16 cellular contexts compared by ENCODE assay signal in the genomic region with DNA sequence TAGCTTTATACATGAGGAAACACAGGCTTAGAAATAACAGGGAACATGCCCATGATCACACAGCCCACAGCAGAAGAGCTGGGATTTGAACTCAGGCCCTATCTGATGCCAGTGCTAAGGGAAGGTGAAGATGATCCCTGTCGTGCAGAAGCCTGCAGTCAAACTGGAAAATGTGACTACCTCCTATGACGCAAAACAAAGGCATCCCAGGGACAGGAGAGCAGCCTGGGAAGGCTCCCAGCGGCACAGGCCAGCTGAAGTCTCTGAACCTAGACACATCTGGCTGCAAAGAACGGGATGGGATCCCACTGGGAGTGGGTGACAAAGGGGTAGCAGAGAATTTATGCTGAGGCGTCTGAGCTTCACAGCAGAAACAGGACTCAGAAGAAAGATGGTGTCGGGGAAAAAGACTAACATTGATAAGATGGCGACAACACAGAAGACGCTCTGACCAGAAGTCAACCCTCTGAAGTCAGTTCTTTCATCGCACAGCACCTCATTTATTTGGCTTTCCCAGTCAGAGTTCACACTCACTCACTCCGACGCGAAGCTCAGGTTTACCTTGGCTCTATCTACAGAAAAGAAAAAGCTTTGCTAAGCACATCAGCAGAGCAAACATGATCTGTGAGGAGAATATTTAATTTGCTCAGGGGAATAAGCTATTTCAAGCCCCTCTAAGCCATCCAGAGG.
DNase-seq lines count a peak whose midpoint lies in the region; ATAC-seq and TF ChIP-seq lines count a peak whose summit lies in the region.
"Had no signal": no experiment of that assay in that cellular context is flagged by ENCODE, and none has a peak within 500 bp of the region (broad histone marks: within the 10 kb centered on the region; RNA-seq: fewer than 3 reads in every experiment).

No MANE protein-coding gene starts in this region.

- no peak for TF ChIP-seq RAD21 in IMR-90 (IDR thresholded peaks at IDR 0.05; ENCODE audit: low read length)

- H3K4me3 ChIP-seq in IMR-90 (ENCODE audit: insufficient read depth, low read depth, low read length) (no peak overlapping the region), endodermal cell (ENCODE audit: low read length) (no peak overlapping the region)
- H3K4me3 ChIP-seq: HAP-1 had no signal

- peak; percentile 67 for ATAC-seq in IMR-90 (ENCODE audit: low read depth)
- no peak for ATAC-seq in HG02973 (IDR thresholded peaks at IDR 0.05; ENCODE audit: unreplicated experiment)
- ATAC-seq in HG02885 (IDR thresholded peaks at IDR 0.05; ENCODE audit: poor library complexity, unreplicated experiment) = no peak
- no peak for ATAC-seq in stimulated activated memory B cell treated with anti-CD40 and anti-IgM and Interleukin-4, amounts not matched to agents 10 μg/mL and 1 μg/mL and 100 μg/mL, for 72 hours

- H4K20me1 ChIP-seq in IMR-90 (ENCODE audit: insufficient read depth, low read length) = no peaks in the 10 kb centered on the region

- H2BK120ac ChIP-seq in IMR-90 (ENCODE audit: low read depth, low read length) = no peak overlapping the region

- in situ Hi-C loops in IMR-90 (cut with MboI; ENCODE audit: low sequenced_read_pairs) = no loop called here

- CTCF ChIA-PET in IMR-90 (lab: Yijun Ruan, JAX) = interaction anchor here (0.7 to 1.4 kb wide), 2 partner anchors 16 to 469 kb away, joined by 3 to 4 read pairs; no protein-coding TSS in a partner anchor

- H2BK20ac ChIP-seq in IMR-90 (ENCODE audit: low read depth, low read length) = no peak overlapping the region

- H3K4me1 Mint-ChIP-seq in endodermal cell (peaks cover 20% of the 10 kb centered on the region), mesothelial cell of epicardium (peaks cover 23% of the 10 kb centered on the region)
- H3K4me1 Mint-ChIP-seq in stimulated activated memory B cell treated with anti-CD40 and anti-IgM and Interleukin-4, amounts not matched to agents 10 μg/mL and 1 μg/mL and 100 μg/mL, for 72 hours = no peaks in the 10 kb centered on the region

- H3K36me3 Mint-ChIP-seq in endodermal cell (ENCODE audit: low read depth) (no peaks in the 10 kb centered on the region), mesothelial cell of epicardium (peaks cover 4% of the 10 kb centered on the region)
- no peaks in the 10 kb centered on the region for H3K36me3 Mint-ChIP-seq in stimulated activated memory B cell treated with anti-CD40 and anti-IgM and Interleukin-4, amounts not matched to agents 10 μg/mL and 1 μg/mL and 100 μg/mL, for 72 hours

- H3K36me3 ChIP-seq in IMR-90 (ENCODE audit: control insufficient read depth, insufficient read depth, low read length) (no peaks in the 10 kb centered on the region), endodermal cell (ENCODE audit: control insufficient read depth, insufficient read depth, low read length) (no peaks in the 10 kb centered on the region)
- H3K36me3 ChIP-seq: HAP-1 had no signal

- POLR2A ChIA-PET in IMR-90 (lab: Charles Lee; ENCODE audit: unreplicated experiment) = no interaction called here

- TF ChIP-seq CTCF in IMR-90 (conservative IDR thresholded peaks at IDR 0.05; ENCODE audit: low read depth, low read length) = no peak
- no peak for TF ChIP-seq CTCF in endodermal cell (conservative IDR thresholded peaks at IDR 0.05)
- no peak for TF ChIP-seq CTCF in mesothelial cell of epicardium (IDR thresholded peaks at IDR 0.05; ENCODE audit: unreplicated experiment)

- no peaks in the 10 kb centered on the region for H3K27me3 Mint-ChIP-seq in endodermal cell (ENCODE audit: insufficient read depth)
- H3K27me3 Mint-ChIP-seq in mesothelial cell of epicardium (ENCODE audit: low read depth) = no peaks in the 10 kb centered on the region
- peaks cover 10% of the 10 kb centered on the region for H3K27me3 Mint-ChIP-seq in stimulated activated memory B cell treated with anti-CD40 and anti-IgM and Interleukin-4, amounts not matched to agents 10 μg/mL and 1 μg/mL and 100 μg/mL, for 72 hours

- dilution Hi-C loops in IMR-90 (cut with HindIII; ENCODE audit: low sequenced_read_pairs, unreplicated experiment) = no loop called here

- peaks cover 3% of the 10 kb centered on the region for H3K4me1 ChIP-seq in IMR-90 (ENCODE audit: control insufficient read depth, insufficient read depth, low read length)
- H3K4me1 ChIP-seq in endodermal cell (ENCODE audit: control insufficient read depth, insufficient read depth, low read length) = peaks cover 5% of the 10 kb centered on the region
- H3K4me1 ChIP-seq: Caco-2, HAP-1 had no signal

- H3K4ac ChIP-seq in IMR-90 (ENCODE audit: low read depth, low read length) = 0 out of 2 replicates have a peak overlapping the region, but pooled peaks have one; percentile 21

- no peak overlapping the region for H4K5ac ChIP-seq in IMR-90 (ENCODE audit: low read depth, low read length)

- H4K8ac ChIP-seq in IMR-90 (ENCODE audit: low read depth in 2 of 2, low read length in 2 of 2) = no peak overlapping the region

- H3K79me1 ChIP-seq in IMR-90 (ENCODE audit: low read depth in 1 of 2, low read length in 2 of 2) = peaks cover 5 to 6% of the 10 kb centered on the region in 2 experiments; a peak in 3 of 4 replicates

- H3K4me3 Mint-ChIP-seq in endodermal cell = no peak overlapping the region
- H3K4me3 Mint-ChIP-seq in mesothelial cell of epicardium = no peak overlapping the region
- no peak overlapping the region for H3K4me3 Mint-ChIP-seq in stimulated activated memory B cell treated with anti-CD40 and anti-IgM and Interleukin-4, amounts not matched to agents 10 μg/mL and 1 μg/mL and 100 μg/mL, for 72 hours
- H3K4me3 Mint-ChIP-seq: CD4-positive, alpha-beta T cell had no signal

- H3K23ac ChIP-seq in IMR-90 (ENCODE audit: low read depth, low read length) = no peak overlapping the region

- H3K27ac Mint-ChIP-seq in endodermal cell (peak overlapping the region; percentile 91), mesothelial cell of epicardium (peak overlapping the region; percentile 91)
- H3K27ac Mint-ChIP-seq in stimulated activated memory B cell treated with anti-CD40 and anti-IgM and Interleukin-4, amounts not matched to agents 10 μg/mL and 1 μg/mL and 100 μg/mL, for 72 hours = no peak overlapping the region
- H3K27ac Mint-ChIP-seq: CD4-positive, alpha-beta T cell had no signal

- H3K9me3 ChIP-seq in IMR-90 (ENCODE audit: control insufficient read depth, insufficient read depth, low read length) (no peaks in the 10 kb centered on the region), endodermal cell (ENCODE audit: control insufficient read depth, low read length) (no peaks in the 10 kb centered on the region)
- H3K9me3 ChIP-seq: Caco-2, HAP-1 had no signal

- no peak overlapping the region for H3K18ac ChIP-seq in IMR-90 (ENCODE audit: low read depth, low read length)

- TF ChIP-seq POLR2A in IMR-90 (IDR thresholded peaks at IDR 0.05; ENCODE audit: low read depth, low read length) = no peak

- H3K4me2 ChIP-seq in IMR-90 (ENCODE audit: low read depth, low read length) = no peak overlapping the region

- H2BK5ac ChIP-seq in IMR-90 (ENCODE audit: low read depth, low read length, poor library complexity, severe bottlenecking) = no peak overlapping the region

- H3K27me3 ChIP-seq in IMR-90 (ENCODE audit: control insufficient read depth, insufficient read depth, low read length) (no peaks in the 10 kb centered on the region), endodermal cell (ENCODE audit: control insufficient read depth, insufficient read depth, low read length, poor library complexity, severe bottlenecking) (no peaks in the 10 kb centered on the region)

- peaks cover 7% of the 10 kb centered on the region; the same call in 1 of the 2 replicates for H3K9me1 ChIP-seq in IMR-90 (ENCODE audit: insufficient read depth, low read length)

- H2AK5ac ChIP-seq in IMR-90 (ENCODE audit: low read depth, low read length) = no peak overlapping the region

- intact Hi-C loops in IMR-90 (cut with micrococcal nuclease) = no loop called here

- no peak overlapping the region for H3K56ac ChIP-seq in IMR-90 (ENCODE audit: extremely low read depth, insufficient read depth, low read length)

- no peak overlapping the region for H2AK9ac ChIP-seq in IMR-90 (replicated peaks; ENCODE audit: low read depth, low read length, poor library complexity)

- peak; percentile 14 for DNase-seq in EL
- DNase-seq in IMR-90 = peak; percentile 63
- DNase-seq in endodermal cell = no peak
- DNase-seq in mesothelial cell of epicardium (ENCODE audit: low spot score in 2 of 2, unreplicated experiment in 2 of 2) = no peak
- DNase-seq in SIG-M5 (lab: John Stamatoyannopoulos, UW) = no peak
- DNase-seq: ACHN; AML-193; Caco-2; CD4-positive, alpha-beta T cell; GF-D8; KG1 had no signal

- peak overlapping the region; percentile 56 for H2AFZ ChIP-seq in IMR-90 (replicated peaks; ENCODE audit: low read length, poor library complexity)

- H4K91ac ChIP-seq in IMR-90 (ENCODE audit: insufficient read depth, low read depth, low read length) = no peak overlapping the region

- H3K9ac ChIP-seq in IMR-90 (ENCODE audit: low read depth, low read length) (no peak overlapping the region), endodermal cell (ENCODE audit: extremely low read depth, low read length, poor library complexity, severe bottlenecking) (no peak overlapping the region)

- no peaks in the 10 kb centered on the region for H3K9me3 Mint-ChIP-seq in endodermal cell
- H3K9me3 Mint-ChIP-seq in mesothelial cell of epicardium = no peaks in the 10 kb centered on the region
- no peaks in the 10 kb centered on the region for H3K9me3 Mint-ChIP-seq in stimulated activated memory B cell treated with anti-CD40 and anti-IgM and Interleukin-4, amounts not matched to agents 10 μg/mL and 1 μg/mL and 100 μg/mL, for 72 hours
- H3K9me3 Mint-ChIP-seq: CD4-positive, alpha-beta T cell had no signal

- H3K14ac ChIP-seq in IMR-90 (replicated peaks; ENCODE audit: low read depth, low read length) = no peak overlapping the region; the same call in 1 of the 2 replicates

- 20% methylated on average over 2 of the region's 12 CpGs; no CpG with 5 or more reads in 1 of the 2 experiments for WGBS in IMR-90 (ENCODE audit: extremely low coverage in 2 of 2, insufficient read length in 1 of 2), 2 experiments
- WGBS in endodermal cell (ENCODE audit: insufficient coverage in 1 of 2, insufficient read length in 1 of 2), 2 experiments = 85 to 89% methylated on average over 12 of the region's 12 CpGs

- H3K27ac ChIP-seq in IMR-90 (ENCODE audit: insufficient read depth, low read length) (no peak overlapping the region), endodermal cell (ENCODE audit: low read depth, low read length) (no peak overlapping the region)
- H3K27ac ChIP-seq: C4-2B had no signal

- H2BK15ac ChIP-seq in IMR-90 (ENCODE audit: low read depth, low read length) = no peak overlapping the region

- no TSS peak for BruUV-seq in IMR-90 (replicated peaks; lab: Mats Ljungman, UMichigan)

TF ChIP-seq in IMR-90, 13 proteins besides CTCF, POLR2A, EP300 and RAD21 (continues in another document):
- TF ChIP-seq CHD1 (IDR thresholded peaks at IDR 0.05; ENCODE audit: low read depth, low read length) = no peak

Comparison
In these comparisons a context has a peak if more than half of its experiments do, and no peak if none do; other contexts are left out.
1. DNase-seq: peak in EL (single experiment) and IMR-90 (single experiment); none in endodermal cell (single experiment), mesothelial cell of epicardium (0 of 2) and SIG-M5 (single experiment).